8 cellular contexts compared by ENCODE assay signal in the genomic region with DNA sequence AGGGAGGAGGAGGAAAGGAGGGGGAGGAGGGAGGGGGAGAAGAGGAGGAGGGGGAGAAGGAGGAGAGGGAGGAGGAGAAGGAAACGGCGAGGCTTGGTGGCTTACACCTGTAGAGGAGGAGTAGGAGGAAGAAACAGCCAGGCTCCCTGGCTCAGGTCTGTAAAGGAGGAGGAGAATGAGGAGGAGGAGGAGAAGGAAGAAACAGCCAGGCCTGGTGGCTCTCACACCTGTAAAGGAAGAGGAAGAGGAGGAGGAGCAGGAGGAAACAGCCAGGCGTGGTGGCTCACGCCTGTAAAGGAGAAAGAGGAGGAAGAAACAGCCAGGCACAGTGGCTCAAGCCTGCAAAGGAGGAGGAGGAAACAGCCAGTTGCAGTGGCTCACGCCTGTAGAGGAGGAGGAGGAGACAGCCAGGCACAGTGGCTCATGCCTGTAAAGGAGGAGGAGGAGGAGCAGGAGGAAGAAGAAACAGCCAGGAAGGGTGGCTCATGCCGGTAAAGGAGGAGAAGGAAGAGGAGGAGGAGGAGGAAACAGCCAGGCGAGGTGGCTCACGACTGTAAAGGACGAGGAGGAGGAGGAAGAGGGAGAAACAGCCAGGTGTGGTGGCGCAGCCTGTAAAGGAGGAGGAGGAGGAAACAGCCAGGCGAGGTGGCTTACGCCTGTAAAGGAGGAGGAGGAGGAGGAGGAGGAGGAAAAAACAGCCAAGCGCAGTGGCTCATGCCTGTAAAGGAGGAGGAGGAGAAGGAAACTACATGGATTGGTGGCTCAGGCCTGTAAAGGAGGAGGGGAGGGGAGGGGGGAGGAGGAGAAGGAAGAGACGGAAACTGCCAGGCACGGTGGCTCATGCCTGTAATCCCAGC.
DNase-seq lines count a peak whose midpoint lies in the region; ATAC-seq and FAIRE-seq lines count a peak whose summit lies in the region.

No MANE protein-coding gene starts in this region.

- CTCF ChIA-PET in activated naive CD4-positive, alpha-beta T cell treated with anti-CD3 and anti-CD28 coated beads, Interleukin-2, amount 10 ng/mL, durations not matched to agents 7 days and 5 days (lab: Charles Lee) = no interaction called here

- no peaks in the 10 kb centered on the region for H3K9me3 Mint-ChIP-seq in activated naive CD4-positive, alpha-beta T cell treated with anti-CD3 and anti-CD28 coated beads, Interleukin-2, amount 10 ng/mL, durations not matched to agents 7 days and 5 days

- no peaks in the 10 kb centered on the region for H3K27me3 Mint-ChIP-seq in activated naive CD4-positive, alpha-beta T cell treated with anti-CD3 and anti-CD28 coated beads, Interleukin-2, amount 10 ng/mL, durations not matched to agents 7 days and 5 days

- H3K4me1 Mint-ChIP-seq in activated naive CD4-positive, alpha-beta T cell treated with anti-CD3 and anti-CD28 coated beads, Interleukin-2, amount 10 ng/mL, durations not matched to agents 7 days and 5 days = peaks cover 14% of the 10 kb centered on the region

- DNase-seq in COLO829 (ENCODE audit: low spot score) = peak; percentile 36
- DNase-seq in HUDEP-2 (lab: John Stamatoyannopoulos, UW; ENCODE audit: unreplicated experiment in 76 of 76) = peak in 61 of 76 experiments; percentile 2 to 62 (median 32)
- peak; percentile 92 for DNase-seq in RCC 7860 (ENCODE audit: low spot score)
- DNase-seq in activated naive CD4-positive, alpha-beta T cell treated with anti-CD3 and anti-CD28 coated beads, Interleukin-2, amount 10 ng/mL, durations not matched to agents 7 days and 5 days = peak; percentile 59
- peak; percentile 46 for DNase-seq in foreskin melanocyte
- DNase-seq in nucleus accumbens (lab: John Stamatoyannopoulos, UW) = peak in 49 of 56 donors; percentile 4 to 76 (median 39)
- DNase-seq in NCI-H1105 (lab: John Stamatoyannopoulos, UW) = no peak

- peak overlapping the region; percentile 71 for H3K4me3 Mint-ChIP-seq in activated naive CD4-positive, alpha-beta T cell treated with anti-CD3 and anti-CD28 coated beads, Interleukin-2, amount 10 ng/mL, durations not matched to agents 7 days and 5 days

- no peaks in the 10 kb centered on the region for H3K36me3 Mint-ChIP-seq in activated naive CD4-positive, alpha-beta T cell treated with anti-CD3 and anti-CD28 coated beads, Interleukin-2, amount 10 ng/mL, durations not matched to agents 7 days and 5 days

- ATAC-seq in GM21367 (IDR thresholded peaks at IDR 0.05; ENCODE audit: unreplicated experiment) = peak; percentile 84

- H3K27ac Mint-ChIP-seq in activated naive CD4-positive, alpha-beta T cell treated with anti-CD3 and anti-CD28 coated beads, Interleukin-2, amount 10 ng/mL, durations not matched to agents 7 days and 5 days = peak overlapping the region; percentile 80

- peak; percentile 73 for FAIRE-seq in RCC 7860 (lab: Jason Lieb, UNC)
